In the genomic region with DNA sequence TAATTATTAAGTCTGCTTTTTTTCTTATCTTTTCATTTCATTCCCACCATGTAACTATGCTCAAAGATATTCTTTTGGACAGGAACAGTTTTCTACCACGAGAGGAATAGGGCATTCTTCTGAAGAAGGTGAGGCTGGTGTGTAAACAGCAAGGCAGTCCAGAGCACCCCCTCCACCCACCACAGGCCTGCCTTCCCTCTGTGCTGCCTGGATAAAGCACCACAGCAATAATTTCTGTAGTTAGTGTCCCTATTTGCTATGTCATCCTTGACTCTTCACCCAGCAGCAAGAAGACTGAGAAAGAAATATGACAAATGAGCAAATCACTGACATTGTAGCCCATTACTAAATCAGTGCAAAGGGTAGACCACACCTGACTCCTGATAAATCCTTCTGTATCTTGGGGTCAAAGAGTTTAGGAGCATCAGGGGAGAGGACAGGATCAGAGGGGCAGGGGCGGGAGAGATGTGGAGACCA, we compare ENCODE assay signal across 18 cellular contexts.
DNase-seq lines count a peak whose midpoint lies in the region; ATAC-seq and TF ChIP-seq lines count a peak whose summit lies in the region.
"Had no signal": no experiment of that assay in that cellular context is flagged by ENCODE, and none has a peak within 500 bp of the region (broad histone marks: within the 10 kb centered on the region; RNA-seq: fewer than 3 reads in every experiment).

No MANE protein-coding gene starts in this region.

- no peaks in the 10 kb centered on the region for H3K36me3 Mint-ChIP-seq in activated CD8-positive, alpha-beta memory T cell treated with anti-CD3 and anti-CD28 coated beads, Interleukin-2, amount 10 ng/mL, durations not matched to agents 7 days and 5 days
- H3K36me3 Mint-ChIP-seq: activated naive CD8-positive, alpha-beta T cell treated with anti-CD3 and anti-CD28 coated beads for 36 hours had no signal

- no peaks in the 10 kb centered on the region for H3K4me1 Mint-ChIP-seq in activated CD8-positive, alpha-beta memory T cell treated with anti-CD3 and anti-CD28 coated beads, Interleukin-2, amount 10 ng/mL, durations not matched to agents 7 days and 5 days
- H3K4me1 Mint-ChIP-seq: activated naive CD8-positive, alpha-beta T cell treated with anti-CD3 and anti-CD28 coated beads for 36 hours; central memory CD8-positive, alpha-beta T cell had no signal

- H3K4me1 ChIP-seq in left ventricle myocardium inferior (peaks cover 42% of the 10 kb centered on the region), stomach smooth muscle (ENCODE audit: control insufficient read depth, insufficient read depth, low read length) (peaks cover 11% of the 10 kb centered on the region)

- H3K36me3 ChIP-seq in left ventricle myocardium inferior, result no peaks in the 10 kb centered on the region
- H3K36me3 ChIP-seq in stomach smooth muscle (ENCODE audit: control insufficient read depth in 2 of 2, insufficient read depth in 2 of 2, low read length in 2 of 2), result no peaks in the 10 kb centered on the region

- TF ChIP-seq CTCF in VCaP (conservative IDR thresholded peaks at IDR 0.05) (no peak), left ventricle myocardium inferior (IDR thresholded peaks at IDR 0.05; ENCODE audit: borderline replicate concordance) (no peak)

- intact Hi-C loops in left ventricle myocardium inferior (cut with micrococcal nuclease), result no loop called here

- H3K27ac ChIP-seq in VCaP, result peak overlapping the region; percentile 20
- H3K27ac ChIP-seq in left ventricle myocardium inferior (replicated peaks), result peak overlapping the region; percentile 72
- peak overlapping the region; percentile 18 for H3K27ac ChIP-seq in stomach smooth muscle (ENCODE audit: low read length)
- H3K27ac ChIP-seq: RWPE1 had no signal

- H3K9me3 Mint-ChIP-seq in activated CD8-positive, alpha-beta memory T cell treated with anti-CD3 and anti-CD28 coated beads, Interleukin-2, amount 10 ng/mL, durations not matched to agents 7 days and 5 days (ENCODE audit: low read depth), result no peaks in the 10 kb centered on the region
- H3K9me3 Mint-ChIP-seq: activated naive CD8-positive, alpha-beta T cell treated with anti-CD3 and anti-CD28 coated beads for 36 hours; central memory CD8-positive, alpha-beta T cell had no signal

- no peaks in the 10 kb centered on the region for H3K9me3 ChIP-seq in left ventricle myocardium inferior (replicated peaks)
- H3K9me3 ChIP-seq in stomach smooth muscle (ENCODE audit: control insufficient read depth in 2 of 2, low read length in 2 of 2), result no peaks in the 10 kb centered on the region

- no peak overlapping the region for H3K27ac Mint-ChIP-seq in activated CD8-positive, alpha-beta memory T cell treated with anti-CD3 and anti-CD28 coated beads, Interleukin-2, amount 10 ng/mL, durations not matched to agents 7 days and 5 days
- H3K27ac Mint-ChIP-seq: activated naive CD8-positive, alpha-beta T cell treated with anti-CD3 and anti-CD28 coated beads for 36 hours had no signal

- ATAC-seq in activated CD8-positive, alpha-beta memory T cell treated with anti-CD3 and anti-CD28 coated beads, Interleukin-2, amount 10 ng/mL, durations not matched to agents 7 days and 5 days, result no peak
- ATAC-seq in GM21423 (IDR thresholded peaks at IDR 0.05; ENCODE audit: unreplicated experiment) (no peak), GM21367 (IDR thresholded peaks at IDR 0.05; ENCODE audit: unreplicated experiment) (no peak)

- no peak overlapping the region for H3K4me3 ChIP-seq in left ventricle myocardium inferior
- H3K4me3 ChIP-seq in stomach smooth muscle (ENCODE audit: low read length in 2 of 2), result no peak overlapping the region

- H3K9ac ChIP-seq in stomach smooth muscle (ENCODE audit: low read length in 2 of 2), result no peak overlapping the region

- CTCF ChIA-PET in activated CD8-positive, alpha-beta memory T cell treated with anti-CD3 and anti-CD28 coated beads, Interleukin-2, amount 10 ng/mL, durations not matched to agents 7 days and 5 days (lab: Charles Lee), result no interaction called here

- peak; percentile 31 for DNase-seq in GM03348 (ENCODE audit: low spot score)
- DNase-seq in left ventricle myocardium inferior, result no peak
- DNase-seq in activated CD8-positive, alpha-beta memory T cell treated with anti-CD3 and anti-CD28 coated beads, Interleukin-2, amount 10 ng/mL, durations not matched to agents 7 days and 5 days, result no peak
- no peak for DNase-seq in retina
- DNase-seq: activated naive CD8-positive, alpha-beta T cell treated with anti-CD3 and anti-CD28 coated beads for 36 hours; DMS79; effector memory CD4-positive, alpha-beta T cell; H7; hypothalamus; NCI-H1436; occipital lobe; T-helper 1 cell had no signal

- peaks cover under 1% of the 10 kb centered on the region for H3K27me3 Mint-ChIP-seq in activated CD8-positive, alpha-beta memory T cell treated with anti-CD3 and anti-CD28 coated beads, Interleukin-2, amount 10 ng/mL, durations not matched to agents 7 days and 5 days
- H3K27me3 Mint-ChIP-seq: central memory CD8-positive, alpha-beta T cell had no signal

- H3K27me3 ChIP-seq in left ventricle myocardium inferior (ENCODE audit: low read depth) (no peaks in the 10 kb centered on the region), stomach smooth muscle (ENCODE audit: control insufficient read depth in 1 of 2, insufficient read depth in 2 of 2, low read length in 2 of 2) (peaks cover 0 to 4% of the 10 kb centered on the region in 2 donors)

- H3K4me3 Mint-ChIP-seq in activated CD8-positive, alpha-beta memory T cell treated with anti-CD3 and anti-CD28 coated beads, Interleukin-2, amount 10 ng/mL, durations not matched to agents 7 days and 5 days, result no peak overlapping the region
- H3K4me3 Mint-ChIP-seq: activated naive CD8-positive, alpha-beta T cell treated with anti-CD3 and anti-CD28 coated beads for 36 hours; central memory CD8-positive, alpha-beta T cell had no signal

Comparison
In these comparisons a context has a peak if more than half of its experiments do, and no peak if none do; other contexts are left out.
1. H3K27ac ChIP-seq: peak in every context shown above with its lines; median percentile 72 in left ventricle myocardium inferior; 20 in VCaP; 18 in stomach smooth muscle.